In genomic region chr3:149919509-149919908, GRCh38 we compare ENCODE assay signal across 31 cellular contexts.
"Had no signal": no experiment of that assay in that cellular context is flagged by ENCODE, and none has a peak within 500 bp of the region (broad histone marks: within the 10 kb centered on the region; RNA-seq: fewer than 3 reads in every experiment).

No MANE protein-coding gene starts in this region.

- ATAC-seq: natural killer cell; right cardiac atrium; sciatic nerve; stimulated activated memory B cell treated with anti-CD40 and anti-IgM and Interleukin-4, amounts not matched to agents 10 μg/mL and 1 μg/mL and 100 μg/mL, for 72 hours; stimulated activated naive CD8-positive, alpha-beta T cell treated with anti-CD3 and anti-CD28 coated beads, Interleukin-15, amount 100 ng/mL, for 72 hours; stimulated activated naive CD8-positive, alpha-beta T cell treated with anti-CD3 and anti-CD28 coated beads, Interleukin-15, Interleukin-2, amounts not matched to agents 100 U/mL and 50 U/mL, for 24 hours had no signal

- H3K4me3 Mint-ChIP-seq: natural killer cell; nephron; neural progenitor cell; stimulated activated memory B cell treated with anti-CD40 and anti-IgM and Interleukin-4, amounts not matched to agents 10 μg/mL and 1 μg/mL and 100 μg/mL, for 72 hours; stimulated activated naive CD8-positive, alpha-beta T cell treated with anti-CD3 and anti-CD28 coated beads, Interleukin-15, amount 100 ng/mL, for 72 hours had no signal

- H3K36me3 Mint-ChIP-seq: natural killer cell had no signal

- H3K9me3 ChIP-seq: ovary, psoas muscle, spleen, suprapubic skin, testis, tibial artery, transverse colon, upper lobe of left lung, vagina had no signal

- H3K4me1 Mint-ChIP-seq: natural killer cell; nephron; neural progenitor cell; stimulated activated memory B cell treated with anti-CD40 and anti-IgM and Interleukin-4, amounts not matched to agents 10 μg/mL and 1 μg/mL and 100 μg/mL, for 72 hours; stimulated activated naive CD8-positive, alpha-beta T cell treated with anti-CD3 and anti-CD28 coated beads, Interleukin-15, amount 100 ng/mL, for 72 hours had no signal

- H3K36me3 ChIP-seq: neural progenitor cell, ovary had no signal

- H3K4me2 ChIP-seq: neural progenitor cell, smooth muscle cell had no signal

- DNase-seq: natural killer cell; occipital lobe; ovary; posterior cingulate gyrus; psoas muscle; right cardiac atrium; spleen; stimulated activated CD4-positive, alpha-beta T cell treated with anti-CD3 and anti-CD28 coated beads, Interleukin-12 subunit alpha, Interleukin-12 subunit beta, amount 100 ng/mL, for 4 hours; stimulated activated CD4-positive, alpha-beta T cell treated with anti-CD3 and anti-CD28 coated beads, Interleukin-1b, Interleukin-23, amount 100 ng/mL, for 48 hours; stimulated activated CD4-positive, alpha-beta T cell treated with anti-CD3 and anti-CD28 coated beads, Interleukin-4, amount 100 ng/mL, for 1 hour; stimulated activated CD4-positive, alpha-beta T cell treated with anti-CD3 and anti-CD28 coated beads, Interleukin-4, amount 100 ng/mL, for 4 hours; stimulated activated CD8-positive, alpha-beta memory T cell treated with anti-CD3 and anti-CD28 coated beads, Interleukin-4, amount 100 ng/mL, for 48 hours; stimulated activated naive CD4-positive, alpha-beta T cell; stimulated activated naive CD8-positive, alpha-beta T cell treated with anti-CD3 and anti-CD28 coated beads, Interleukin-15, amount 100 ng/mL, for 72 hours; stimulated activated naive CD8-positive, alpha-beta T cell treated with anti-CD3 and anti-CD28 coated beads, Interleukin-15, Interleukin-2, amounts not matched to agents 100 U/mL and 50 U/mL, for 24 hours; substantia nigra; testis; tibial artery; transverse colon; upper lobe of left lung had no signal

- FAIRE-seq: urothelium cell line had no signal

- H3K9ac ChIP-seq: neural progenitor cell, parathyroid adenoma had no signal

- H3K79me2 ChIP-seq: parathyroid adenoma had no signal

- H3K27me3 ChIP-seq: neural progenitor cell, ovary, spleen, suprapubic skin, testis, tibial artery, transverse colon, upper lobe of left lung, vagina had no signal

- H3K4me3 ChIP-seq: neural progenitor cell, ovary, psoas muscle, skin epidermis, smooth muscle cell, spleen, suprapubic skin, testis, tibial artery, transverse colon, upper lobe of left lung, vagina had no signal

- H3K27ac Mint-ChIP-seq: nephron; neural progenitor cell; progenitor cell of endocrine pancreas; stimulated activated memory B cell treated with anti-CD40 and anti-IgM and Interleukin-4, amounts not matched to agents 10 μg/mL and 1 μg/mL and 100 μg/mL, for 72 hours; stimulated activated naive CD8-positive, alpha-beta T cell treated with anti-CD3 and anti-CD28 coated beads, Interleukin-15, amount 100 ng/mL, for 72 hours had no signal

- H3K9me3 Mint-ChIP-seq: natural killer cell; nephron; neural progenitor cell; stimulated activated memory B cell treated with anti-CD40 and anti-IgM and Interleukin-4, amounts not matched to agents 10 μg/mL and 1 μg/mL and 100 μg/mL, for 72 hours; stimulated activated naive CD8-positive, alpha-beta T cell treated with anti-CD3 and anti-CD28 coated beads, Interleukin-15, amount 100 ng/mL, for 72 hours had no signal

- H3K27me3 Mint-ChIP-seq: progenitor cell of endocrine pancreas; stimulated activated memory B cell treated with anti-CD40 and anti-IgM and Interleukin-4, amounts not matched to agents 10 μg/mL and 1 μg/mL and 100 μg/mL, for 72 hours; stimulated activated naive CD8-positive, alpha-beta T cell treated with anti-CD3 and anti-CD28 coated beads, Interleukin-15, amount 100 ng/mL, for 72 hours had no signal

- H3K4me1 ChIP-seq: neural progenitor cell, parathyroid adenoma, psoas muscle, spleen, suprapubic skin, testis, tibial artery, transverse colon, upper lobe of left lung, vagina had no signal

- H2AFZ ChIP-seq: neural progenitor cell, parathyroid adenoma had no signal

- H3K27ac ChIP-seq: neural progenitor cell, ovary, parathyroid adenoma, psoas muscle, skin epidermis, spleen, suprapubic skin, testis, tibial artery, transverse colon, upper lobe of left lung, vagina had no signal
